ENCODE assay signal across 8 cellular contexts in genomic region chr9:123349691-123350480, GRCh38. TPM values are rescaled to one million over a fixed set of nuclear protein-coding genes. Genes with fewer than 3 reads are reported as not detected.
DNase-seq lines count a peak whose midpoint lies in the region; ATAC-seq and TF ChIP-seq lines count a peak whose summit lies in the region.

No MANE protein-coding gene starts in this region.

- no peak overlapping the region for H3K18ac ChIP-seq in trophoblast cell (ENCODE audit: low read length)

- H3K27ac ChIP-seq in RWPE1 (no peak overlapping the region), foreskin keratinocyte (no peak overlapping the region), trophoblast cell (ENCODE audit: low read depth, low read length) (no peak overlapping the region)

- CTCF ChIA-PET in RWPE1 (lab: Yijun Ruan, JAX), result interaction anchor here (0.5 to 3.6 kb wide), 69 partner anchors 8 to 1129 kb away, joined by 3 to 75 read pairs (median 4); no protein-coding TSS in a partner anchor

- no peak overlapping the region for H2AK5ac ChIP-seq in trophoblast cell (ENCODE audit: low read length)

- H3K79me2 ChIP-seq in trophoblast cell (ENCODE audit: control insufficient read depth, insufficient read depth, low read length, poor library complexity), result no peaks in the 10 kb centered on the region

- peaks cover 7% of the 10 kb centered on the region for H3K9me3 ChIP-seq in trophoblast cell (ENCODE audit: insufficient read depth, low read depth, low read length)

- peak; percentile 100 for TF ChIP-seq RAD21 in Ishikawa (IDR thresholded peaks at IDR 0.05; ENCODE audit: low read depth)

- H3K36me3 ChIP-seq in trophoblast cell (ENCODE audit: control insufficient read depth in 1 of 2, insufficient read depth in 2 of 2, low read length in 2 of 2), result no peaks in the 10 kb centered on the region

- no CpG with 5 or more reads among the region's 16 CpGs for WGBS in trophoblast cell (ENCODE audit: extremely low coverage, insufficient coverage, insufficient read length)

- H4K8ac ChIP-seq in trophoblast cell (ENCODE audit: low read depth, low read length), result no peak overlapping the region

- POLR2A ChIA-PET in RWPE1 (lab: Yijun Ruan, JAX; ENCODE audit: low non-redundant PET), result no interaction called here

- no peak overlapping the region for H2AFZ ChIP-seq in trophoblast cell (ENCODE audit: insufficient read depth, low read length, poor library complexity)

- no peak overlapping the region for H2BK12ac ChIP-seq in trophoblast cell (ENCODE audit: low read length)

- no peak overlapping the region for H3K4ac ChIP-seq in trophoblast cell (ENCODE audit: low read depth, low read length)

- H3K4me2 ChIP-seq in trophoblast cell (ENCODE audit: low read length), result peak overlapping the region; percentile 37

- H3K9ac ChIP-seq in trophoblast cell (ENCODE audit: low read length), result no peak overlapping the region

- H3K27me3 ChIP-seq in foreskin keratinocyte, result peaks cover 19% of the 10 kb centered on the region
- no peaks in the 10 kb centered on the region for H3K27me3 ChIP-seq in trophoblast cell (ENCODE audit: insufficient read depth, low read length)

- TF ChIP-seq EP300 in Ishikawa (IDR thresholded peaks at IDR 0.05; ENCODE audit: borderline replicate concordance), result no peak

- peak; percentile 44 for DNase-seq in AG10803 (ENCODE audit: low read depth)
- peak; percentile 92 for DNase-seq in RWPE1 (ENCODE audit: low spot score)
- peak; percentile 30 to 39 for DNase-seq in activated T-helper 1 cell treated with anti-CD3 and anti-CD28 coated beads, Interleukin-2, amount 50 U/mL, for 16 hours (ENCODE audit: low read depth in 1 of 2, low spot score in 1 of 2)
- DNase-seq in foreskin keratinocyte, result no peak
- peak; percentile 18 to 74 for DNase-seq in trophoblast cell

- no peak overlapping the region for H4K12ac ChIP-seq in trophoblast cell (ENCODE audit: low read depth, low read length)

- H4K91ac ChIP-seq in trophoblast cell (ENCODE audit: low read depth, low read length), result no peak overlapping the region

- no peak overlapping the region for H2BK5ac ChIP-seq in trophoblast cell (ENCODE audit: low read depth, low read length, poor library complexity)

- H3K4me3 ChIP-seq in AG10803 (ENCODE audit: low read length) (no peak overlapping the region), trophoblast cell (ENCODE audit: low read depth, low read length) (no peak overlapping the region)

- peak; percentile 97 for TF ChIP-seq CTCF in AG10803 (conservative IDR thresholded peaks at IDR 0.05; ENCODE audit: low read length)
- TF ChIP-seq CTCF in RWPE1 (conservative IDR thresholded peaks at IDR 0.05; ENCODE audit: low read depth), result peak; percentile 100
- TF ChIP-seq CTCF in foreskin keratinocyte (conservative IDR thresholded peaks at IDR 0.05), result peak; percentile 93

- no peak overlapping the region for H3K14ac ChIP-seq in trophoblast cell (ENCODE audit: low read length)

- H2BK120ac ChIP-seq in trophoblast cell (ENCODE audit: insufficient read depth, low read length, poor library complexity), result no peak overlapping the region

- H3K23ac ChIP-seq in trophoblast cell (ENCODE audit: low read length), result no peak overlapping the region

- H3K4me1 ChIP-seq in foreskin keratinocyte (no peaks in the 10 kb centered on the region), trophoblast cell (ENCODE audit: control insufficient read depth in 1 of 2, insufficient read depth in 2 of 2, low read length in 2 of 2) (peaks cover 4 to 5% of the 10 kb centered on the region in 2 experiments)

- H3K79me1 ChIP-seq in trophoblast cell (ENCODE audit: low read length), result no peaks in the 10 kb centered on the region

- peak; percentile 59 for ATAC-seq in GM19023 (IDR thresholded peaks at IDR 0.05; ENCODE audit: unreplicated experiment)
- ATAC-seq in foreskin keratinocyte, result peak; percentile 59
- ATAC-seq in HG03565 (IDR thresholded peaks at IDR 0.05; ENCODE audit: unreplicated experiment), result no peak

TF ChIP-seq in Ishikawa, 13 proteins besides CTCF, POLR2A, EP300 and RAD21:
- no peak for TF ChIP-seq CEBPB (IDR thresholded peaks at IDR 0.05)
- TF ChIP-seq TCF12 (IDR thresholded peaks at IDR 0.05; ENCODE audit: low read depth), result no peak
- TF ChIP-seq NFIC (IDR thresholded peaks at IDR 0.05), result no peak
- TF ChIP-seq ZBTB7A (IDR thresholded peaks at IDR 0.05; ENCODE audit: low read depth), result peak; percentile 71

RNA-seq across cellular contexts. Expression of gene CRB2, which starts 6.1 kb away (rescaled TPM):
- total RNA-seq in foreskin keratinocyte, result not detected in 2 replicates
- polyA plus RNA-seq in foreskin keratinocyte, result not detected in 2 replicates
- polyA plus RNA-seq in trophoblast cell (2013), result 5.1 and 5.5 TPM in 2 replicates

Comparison
In these comparisons a context has a peak if more than half of its experiments do, and no peak if none do; other contexts are left out.
1. DNase-seq: peak in AG10803 (single experiment), RWPE1 (single experiment), activated T-helper 1 cell treated with anti-CD3 and anti-CD28 coated beads, Interleukin-2, amount 50 U/mL, for 16 hours (2 of 2) and trophoblast cell (2 of 2); none in foreskin keratinocyte (0 of 2).
2. Peak in every context shown above with its lines, with median percentiles within 50 percentile points of each other: CTCF ChIP-seq.